In genomic region chr1:56024155-56024554, GRCh38 we compare ENCODE assay signal across 19 cellular contexts.
DNase-seq lines count a peak whose midpoint lies in the region; ATAC-seq, FAIRE-seq and TF ChIP-seq lines count a peak whose summit lies in the region.
"Had no signal": no experiment of that assay in that cellular context is flagged by ENCODE, and none has a peak within 500 bp of the region (broad histone marks: within the 10 kb centered on the region; RNA-seq: fewer than 3 reads in every experiment).

No MANE protein-coding gene starts in this region.

- H3K18ac ChIP-seq in mesenchymal stem cell (ENCODE audit: low read depth in 1 of 2, low read length in 2 of 2): no peak overlapping the region

- H2BK120ac ChIP-seq in mesenchymal stem cell (ENCODE audit: low read depth, low read length): no peak overlapping the region

- TF ChIP-seq POLR2A in breast epithelium (IDR thresholded peaks at IDR 0.05): no peak

- no peaks in the 10 kb centered on the region for H4K20me1 ChIP-seq in mammary epithelial cell (ENCODE audit: insufficient read depth, low read length)
- H4K20me1 ChIP-seq in keratinocyte (ENCODE audit: control insufficient read depth, extremely low read depth, insufficient read depth, low read length): no peaks in the 10 kb centered on the region
- no peaks in the 10 kb centered on the region for H4K20me1 ChIP-seq in hepatocyte (ENCODE audit: insufficient read depth, poor library complexity, severe bottlenecking)

- no peak overlapping the region for H3K4me2 ChIP-seq in mammary epithelial cell (ENCODE audit: insufficient read depth, low read depth, low read length)
- no peak overlapping the region for H3K4me2 ChIP-seq in keratinocyte (ENCODE audit: control insufficient read depth, extremely low read depth, insufficient read depth, low read depth, low read length)
- H3K4me2 ChIP-seq in hepatocyte: no peak overlapping the region
- H3K4me2 ChIP-seq in mesenchymal stem cell (ENCODE audit: low read length, poor library complexity, severe bottlenecking): no peak overlapping the region

- H3K27ac Mint-ChIP-seq in MCF 10A (ENCODE audit: low read depth, unreplicated experiment): no peak overlapping the region
- H3K27ac Mint-ChIP-seq: CD14-positive monocyte; CD8-positive, alpha-beta T cell had no signal

- H3K14ac ChIP-seq in mesenchymal stem cell (ENCODE audit: low read length in 2 of 2): no peak overlapping the region

- no peak overlapping the region for H2AK5ac ChIP-seq in mesenchymal stem cell (ENCODE audit: low read length, severe bottlenecking)

- 61% methylated on average over 5 of the region's 5 CpGs for WGBS in mammary epithelial cell (ENCODE audit: low coverage, missing lambda C conversion rate)
- WGBS in hepatocyte (ENCODE audit: low lambda C conversion rate, missing lambda C conversion rate): 99% methylated on average over 5 of the region's 5 CpGs
- WGBS in mesenchymal stem cell: 83% methylated on average over 4 of the region's 5 CpGs

- H3K9me3 ChIP-seq in breast epithelium (no peaks in the 10 kb centered on the region), mammary epithelial cell (replicated peaks; ENCODE audit: insufficient read depth, low read length) (no peaks in the 10 kb centered on the region), keratinocyte (ENCODE audit: control insufficient read depth, low read depth, low read length) (no peaks in the 10 kb centered on the region), hepatocyte (ENCODE audit: low read depth) (no peaks in the 10 kb centered on the region), mesenchymal stem cell (ENCODE audit: control insufficient read depth, low read length) (no peaks in the 10 kb centered on the region)
- H3K9me3 ChIP-seq: HAP-1 had no signal

- no peaks in the 10 kb centered on the region for H3K27me3 Mint-ChIP-seq in MCF 10A (ENCODE audit: insufficient read depth, unreplicated experiment)

- no TSS peak for BruUV-seq in MCF 10A (replicated peaks; lab: Mats Ljungman, UMichigan)
- no TSS peak for BruUV-seq in mammary epithelial cell (replicated peaks; lab: Mats Ljungman, UMichigan)

- no peak overlapping the region for H3K4ac ChIP-seq in mesenchymal stem cell (ENCODE audit: low read depth in 1 of 2, low read length in 2 of 2)

- no peak overlapping the region for H2BK12ac ChIP-seq in mesenchymal stem cell (ENCODE audit: low read length in 2 of 2)

- no peak for FAIRE-seq in keratinocyte (lab: Jason Lieb, UNC)
- FAIRE-seq: GM12892, GM19239, H1, HTR-8/SVneo had no signal

- no peak overlapping the region for H3K9ac ChIP-seq in mammary epithelial cell (ENCODE audit: insufficient read depth, low read length)
- no peak overlapping the region for H3K9ac ChIP-seq in keratinocyte (ENCODE audit: control insufficient read depth, extremely low read depth, insufficient read depth, low read length)
- H3K9ac ChIP-seq in mesenchymal stem cell (ENCODE audit: low read length): no peak overlapping the region

- CTCF ChIA-PET in MCF 10A (lab: Yijun Ruan, JAX) (interaction anchor here (1.4 kb wide), 1 partner anchor 10 kb away, joined by 3 read pairs; no protein-coding TSS in a partner anchor), mammary epithelial cell (lab: Charles Lee; ENCODE audit: low non-redundant PET) (no interaction called here)

- H3K4me1 Mint-ChIP-seq in MCF 10A (ENCODE audit: insufficient read depth, unreplicated experiment): peaks cover 17% of the 10 kb centered on the region
- H3K4me1 Mint-ChIP-seq: CD14-positive monocyte had no signal

- peak; percentile 37 for DNase-seq in MCF 10A (ENCODE audit: unreplicated experiment)
- DNase-seq in breast epithelium (ENCODE audit: low spot score in 2 of 2): no peak
- peak; percentile 25 for DNase-seq in mammary epithelial cell
- DNase-seq in keratinocyte (ENCODE audit: low read depth, low spot score): peak; percentile 66
- DNase-seq in cerebellar nuclear complex (lab: John Stamatoyannopoulos, UW): no peak
- no peak for DNase-seq in hepatocyte (ENCODE audit: low spot score)
- no peak for DNase-seq in mesenchymal stem cell
- DNase-seq: CD8-positive, alpha-beta T cell; COR-L47; DND-41; GDM1 had no signal

- no peaks in the 10 kb centered on the region for H3K36me3 ChIP-seq in breast epithelium
- H3K36me3 ChIP-seq in mammary epithelial cell (ENCODE audit: insufficient read depth, low read length): no peaks in the 10 kb centered on the region
- no peaks in the 10 kb centered on the region for H3K36me3 ChIP-seq in keratinocyte (ENCODE audit: control insufficient read depth in 2 of 2, extremely low read depth in 1 of 2, insufficient read depth in 2 of 2, low read length in 2 of 2)
- H3K36me3 ChIP-seq in hepatocyte (replicated peaks; ENCODE audit: insufficient read depth, low read depth): no peaks in the 10 kb centered on the region
- no peaks in the 10 kb centered on the region for H3K36me3 ChIP-seq in mesenchymal stem cell (ENCODE audit: control insufficient read depth in 1 of 2, insufficient read depth in 2 of 2, low read depth in 1 of 2, low read length in 2 of 2)
- H3K36me3 ChIP-seq: HAP-1 had no signal

- no peaks in the 10 kb centered on the region for H3K27me3 ChIP-seq in breast epithelium
- no peaks in the 10 kb centered on the region for H3K27me3 ChIP-seq in mammary epithelial cell (ENCODE audit: insufficient read depth, low read length)
- H3K27me3 ChIP-seq in keratinocyte (ENCODE audit: control insufficient read depth, extremely low read depth, insufficient read depth, low read length): no peaks in the 10 kb centered on the region
- no peaks in the 10 kb centered on the region for H3K27me3 ChIP-seq in hepatocyte
- H3K27me3 ChIP-seq in mesenchymal stem cell (ENCODE audit: control insufficient read depth in 1 of 2, insufficient read depth in 1 of 2, low read length in 2 of 2): no peaks in the 10 kb centered on the region

- no peak overlapping the region for H4K91ac ChIP-seq in mesenchymal stem cell (ENCODE audit: low read length)

- H2BK15ac ChIP-seq in mesenchymal stem cell (ENCODE audit: low read depth, poor library complexity, severe bottlenecking): no peak overlapping the region

- H2BK5ac ChIP-seq in mesenchymal stem cell (ENCODE audit: low read depth, low read length, poor library complexity, severe bottlenecking): no peak overlapping the region

- POLR2A ChIA-PET in MCF 10A (lab: Yijun Ruan, JAX): no interaction called here

- H3K23ac ChIP-seq in mesenchymal stem cell (ENCODE audit: low read length in 2 of 2): no peak overlapping the region

- intact Hi-C loops in MCF 10A (cut with micrococcal nuclease) (no loop called here), breast epithelium (cut with DNase I; ENCODE audit: low total_unique reads) (no loop called here), mammary epithelial cell (cut with micrococcal nuclease) (no loop called here)

- no peaks in the 10 kb centered on the region for H3K36me3 Mint-ChIP-seq in MCF 10A (ENCODE audit: insufficient read depth, unreplicated experiment)
- H3K36me3 Mint-ChIP-seq: CD14-positive monocyte; CD8-positive, alpha-beta T cell had no signal

- in situ Hi-C loops in mammary epithelial cell (cut with MboI; ENCODE audit: low sequenced_read_pairs in 2 of 2): no loop called here

- dilution Hi-C loops in mammary epithelial cell (cut with HindIII; ENCODE audit: low sequenced_read_pairs) (no loop called here), keratinocyte (cut with MboI; ENCODE audit: extremely low pct_ligation_motif_present, low sequenced_read_pairs) (no loop called here)

- H3K79me1 ChIP-seq in mesenchymal stem cell (replicated peaks; ENCODE audit: low read length, poor library complexity, severe bottlenecking): no peaks in the 10 kb centered on the region

- H3K9me1 ChIP-seq in keratinocyte (ENCODE audit: control insufficient read depth, extremely low read depth, insufficient read depth, low read length): no peaks in the 10 kb centered on the region

- no peak for TF ChIP-seq CTCF in MCF 10A (IDR thresholded peaks at IDR 0.05; ENCODE audit: unreplicated experiment)
- TF ChIP-seq CTCF in breast epithelium (IDR thresholded peaks at IDR 0.05): no peak
- no peak for TF ChIP-seq CTCF in mammary epithelial cell (conservative IDR thresholded peaks at IDR 0.05 in 1 of 2, IDR thresholded peaks at IDR 0.05 in 1 of 2; ENCODE audit: extremely low read depth in 1 of 2, insufficient read depth in 1 of 2, low read depth in 1 of 2, low read length in 2 of 2)
- TF ChIP-seq CTCF in keratinocyte (optimal IDR thresholded peaks at IDR 0.05 in 1 of 3, IDR thresholded peaks at IDR 0.05 in 1 of 3, conservative IDR thresholded peaks at IDR 0.05 in 1 of 3; ENCODE audit: extremely low read depth in 1 of 3, insufficient read depth in 2 of 3, low read length in 3 of 3): no peak
- no peak for TF ChIP-seq CTCF in hepatocyte (IDR thresholded peaks at IDR 0.05; ENCODE audit: poor library complexity)

- H3K4me3 ChIP-seq in breast epithelium (no peak overlapping the region), mammary epithelial cell (replicated peaks in 1 of 3; ENCODE audit: insufficient read depth in 1 of 3, low read depth in 2 of 3, low read length in 3 of 3) (no peak overlapping the region), keratinocyte (ENCODE audit: control insufficient read depth in 2 of 3, extremely low read depth in 1 of 3, insufficient read depth in 2 of 3, low read depth in 1 of 3, low read length in 3 of 3) (no peak overlapping the region), hepatocyte (no peak overlapping the region), mesenchymal stem cell (ENCODE audit: insufficient read depth in 1 of 2, low read depth in 1 of 2, low read length in 2 of 2) (no peak overlapping the region)
- H3K4me3 ChIP-seq: HAP-1 had no signal

- H2AFZ ChIP-seq in mammary epithelial cell (ENCODE audit: low read depth, low read length) (no peak overlapping the region), keratinocyte (ENCODE audit: control insufficient read depth, low read length) (no peak overlapping the region), hepatocyte (no peak overlapping the region), mesenchymal stem cell (ENCODE audit: low read depth, low read length) (no peak overlapping the region)

- H3K79me2 ChIP-seq in mammary epithelial cell (ENCODE audit: insufficient read depth, low read length): no peaks in the 10 kb centered on the region
- H3K79me2 ChIP-seq in keratinocyte (ENCODE audit: control insufficient read depth, insufficient read depth, low read length): no peaks in the 10 kb centered on the region
- H3K79me2 ChIP-seq in hepatocyte: no peaks in the 10 kb centered on the region

- ATAC-seq in GM18867 (IDR thresholded peaks at IDR 0.05; ENCODE audit: unreplicated experiment): no peak
- ATAC-seq: CD8-positive, alpha-beta T cell had no signal

- no peak overlapping the region for H3K27ac ChIP-seq in breast epithelium
- no peak overlapping the region for H3K27ac ChIP-seq in mammary epithelial cell (ENCODE audit: insufficient read depth, low read depth, low read length)
- no peak overlapping the region for H3K27ac ChIP-seq in keratinocyte (ENCODE audit: control insufficient read depth, insufficient read depth, low read length)
- H3K27ac ChIP-seq in hepatocyte: no peak overlapping the region
- no peak overlapping the region for H3K27ac ChIP-seq in mesenchymal stem cell (ENCODE audit: low read length, poor library complexity, severe bottlenecking)
- H3K27ac ChIP-seq: 22Rv1 had no signal

- H3K9me3 Mint-ChIP-seq in MCF 10A (ENCODE audit: unreplicated experiment): no peaks in the 10 kb centered on the region
- H3K9me3 Mint-ChIP-seq: CD8-positive, alpha-beta T cell had no signal

- H3K4me3 Mint-ChIP-seq in MCF 10A (ENCODE audit: unreplicated experiment): no peak overlapping the region
- H3K4me3 Mint-ChIP-seq: CD14-positive monocyte; CD8-positive, alpha-beta T cell had no signal

- no peaks in the 10 kb centered on the region for H3K4me1 ChIP-seq in breast epithelium
- H3K4me1 ChIP-seq in mammary epithelial cell (ENCODE audit: insufficient read depth, low read length): no peaks in the 10 kb centered on the region
- peaks cover 7% of the 10 kb centered on the region for H3K4me1 ChIP-seq in keratinocyte (ENCODE audit: control insufficient read depth, extremely low read depth, insufficient read depth, low read length)
- no peaks in the 10 kb centered on the region for H3K4me1 ChIP-seq in hepatocyte (ENCODE audit: insufficient read depth)
- H3K4me1 ChIP-seq in mesenchymal stem cell (ENCODE audit: control insufficient read depth, insufficient read depth, low read depth, low read length): no peaks in the 10 kb centered on the region
- H3K4me1 ChIP-seq: HAP-1 had no signal

- H4K8ac ChIP-seq in mesenchymal stem cell (ENCODE audit: low read length): no peak overlapping the region

- H3K9me2 ChIP-seq in hepatocyte (replicated peaks; ENCODE audit: insufficient read depth): no peaks in the 10 kb centered on the region

Comparison
In these comparisons a context has a peak if more than half of its experiments do, and no peak if none do; other contexts are left out.
1. DNase-seq: peak in MCF 10A (single experiment), mammary epithelial cell (single experiment) and keratinocyte (single experiment); none in breast epithelium (0 of 2), cerebellar nuclear complex (0 of 2), hepatocyte (single experiment) and mesenchymal stem cell (single experiment).